Comparison of ENCODE assay signal across 8 cellular contexts in genomic region chr4:30716158-30716557, GRCh38. TPM values are rescaled to one million over a fixed set of nuclear protein-coding genes. Genes with fewer than 3 reads are reported as not detected.
DNase-seq lines count a peak whose midpoint lies in the region; ATAC-seq and TF ChIP-seq lines count a peak whose summit lies in the region.

No MANE protein-coding gene starts in this region.

- peak; percentile 13 for DNase-seq in NCI-H82 (lab: John Stamatoyannopoulos, UW)
- DNase-seq in NCI-H82 treated with DMSO at 0.1 percent for 48 hours (lab: John Stamatoyannopoulos, UW; ENCODE audit: unreplicated experiment): no peak
- DNase-seq in MG63: no peak
- DNase-seq in astrocyte of the hippocampus (ENCODE audit: low read depth, low spot score): peak; percentile 55
- no peak for DNase-seq in right lobe of liver
- no peak for DNase-seq in GM19238 (ENCODE audit: insufficient read length, low spot score)
- no peak for DNase-seq in activated T-cell treated with anti-CD3 and anti-CD28 coated beads, Interleukin-2, amount 50 U/mL, for 48 hours

- H3K27me3 ChIP-seq in MG63: peaks cover 7% of the 10 kb centered on the region; the same call in 1 of the 2 replicates
- H3K27me3 ChIP-seq in right lobe of liver: peaks cover 0 to 7% of the 10 kb centered on the region in 2 donors

- WGBS in right lobe of liver (ENCODE audit: insufficient coverage, low coverage, low lambda C conversion rate, missing lambda C conversion rate): 5% methylated on average over 6 of the region's 6 CpGs

- H3K9me3 ChIP-seq in MG63: no peaks in the 10 kb centered on the region
- no peaks in the 10 kb centered on the region for H3K9me3 ChIP-seq in right lobe of liver

- peak in 3 of 4 donors; percentile 24 to 27 (median 27) for TF ChIP-seq CTCF in right lobe of liver (IDR thresholded peaks at IDR 0.05)

- H3K4me1 ChIP-seq in right lobe of liver: peaks cover 0 to 15% (median 0%) of the 10 kb centered on the region in 4 donors

- TF ChIP-seq POLR2A in right lobe of liver (IDR thresholded peaks at IDR 0.05): no peak

- H3K27ac ChIP-seq in right lobe of liver: no peak overlapping the region

- ATAC-seq in right lobe of liver (no peak), GM19463 (IDR thresholded peaks at IDR 0.05; ENCODE audit: unreplicated experiment) (no peak)

- H3K36me3 ChIP-seq in MG63 (no peaks in the 10 kb centered on the region), right lobe of liver (no peaks in the 10 kb centered on the region)

- H3K4me3 ChIP-seq in MG63: peak overlapping the region; percentile 50
- H3K4me3 ChIP-seq in right lobe of liver: peak overlapping the region in 1 of 3 donors; percentile 13

- intact Hi-C loops in right lobe of liver (cut with DNase I): no loop called here

RNA-seq across cellular contexts. Expression of gene PCDH7, which starts 4.0 kb away (rescaled TPM):
- total RNA-seq in MG63 (2014; rRNA removed; shearing (Covaris generic); ENCODE audit: low replicate concordance): not detected in 2 replicates
- total RNA-seq in right lobe of liver: 1 to 10 TPM in 3 of 6 experiments, under 1 TPM in 3; 0.43 to 2.2 (median 1.1) TPM

Comparison
In these comparisons a context has a peak if more than half of its experiments do, and no peak if none do; other contexts are left out.
1. DNase-seq: peak in NCI-H82 (single experiment) and astrocyte of the hippocampus (single experiment); none in NCI-H82 treated with DMSO at 0.1 percent for 48 hours (single experiment), MG63 (single experiment), right lobe of liver (0 of 3), GM19238 (single experiment) and activated T-cell treated with anti-CD3 and anti-CD28 coated beads, Interleukin-2, amount 50 U/mL, for 48 hours (0 of 2).